Comparison of ENCODE assay signal across 7 cellular contexts in genomic region chr6:12363277-12363650, GRCh38.
DNase-seq lines count a peak whose midpoint lies in the region; ATAC-seq and TF ChIP-seq lines count a peak whose summit lies in the region.
"Not testable (repeated sequence)": the region's sequence is repeated elsewhere in the genome, so short reads cannot be mapped to it uniquely, and the experiment has no call there.

No MANE protein-coding gene starts in this region.

- not testable (repeated sequence) for H3K4me3 ChIP-seq in OCI-LY3 (ENCODE audit: low read length); colonic mucosa; mesenchymal stem cell (ENCODE audit: insufficient read depth in 1 of 2, low read depth in 1 of 2, low read length in 2 of 2); spleen

- not testable (repeated sequence) for H4K20me1 ChIP-seq in OCI-LY3 (ENCODE audit: insufficient read depth, low read length)

- not testable (repeated sequence) for H2BK15ac ChIP-seq in mesenchymal stem cell (ENCODE audit: low read depth, poor library complexity, severe bottlenecking)

- H3K18ac ChIP-seq in mesenchymal stem cell (ENCODE audit: low read depth in 1 of 2, low read length in 2 of 2) = not testable (repeated sequence)

- H3K79me2 ChIP-seq in OCI-LY3 (ENCODE audit: low read length) = not testable (repeated sequence)

- not testable (repeated sequence) for H3K9me3 Mint-ChIP-seq in CD14-positive monocyte

- not testable (repeated sequence) for H2BK120ac ChIP-seq in mesenchymal stem cell (ENCODE audit: low read depth, low read length)

- intact Hi-C loops in CD14-positive monocyte (cut with micrococcal nuclease) = loop anchor here in 1 of 2 donors (10.0 kb wide), 1 partner anchor 98 kb away; no protein-coding TSS in a partner anchor
- intact Hi-C loops in colonic mucosa (cut with DNase I); spleen (cut with DNase I; ENCODE audit: low total_unique reads): not testable (repeated sequence)

- H3K4me1 ChIP-seq in OCI-LY3 (ENCODE audit: low read length) = peaks cover 47% of the 10 kb centered on the region
- H3K4me1 ChIP-seq in colonic mucosa; mesenchymal stem cell (ENCODE audit: control insufficient read depth, insufficient read depth, low read depth, low read length): not testable (repeated sequence)
- H3K4me1 ChIP-seq in spleen = peaks cover 8 to 52% (median 29%) of the 10 kb centered on the region in 6 donors

- not testable (repeated sequence) for H4K91ac ChIP-seq in mesenchymal stem cell (ENCODE audit: low read length)

- not testable (repeated sequence) for TF ChIP-seq POLR2A in spleen (IDR thresholded peaks at IDR 0.05)

- H3K4ac ChIP-seq in mesenchymal stem cell (ENCODE audit: low read depth in 1 of 2, low read length in 2 of 2) = not testable (repeated sequence)

- H3K27ac ChIP-seq in 22Rv1 = peak overlapping the region; percentile 89
- H3K27ac ChIP-seq in OCI-LY3 (ENCODE audit: low read length) = peak overlapping the region; percentile 27; the same call in 1 of the 2 replicates
- peak overlapping the region; percentile 83 for H3K27ac ChIP-seq in colonic mucosa
- H3K27ac ChIP-seq in mesenchymal stem cell (ENCODE audit: low read length, poor library complexity, severe bottlenecking) = peak overlapping the region; percentile 97
- H3K27ac ChIP-seq in spleen = peak overlapping the region in 7 of 8 donors; percentile 8 to 72 (median 58)

- not testable (repeated sequence) for TF ChIP-seq CTCF in 22Rv1 (IDR thresholded peaks at IDR 0.05); CD14-positive monocyte (IDR thresholded peaks at IDR 0.05); OCI-LY3 (IDR thresholded peaks at IDR 0.05; ENCODE audit: low read depth, low read length); colonic mucosa (IDR thresholded peaks at IDR 0.05); spleen (IDR thresholded peaks at IDR 0.05 in 8 of 11, conservative IDR thresholded peaks at IDR 0.05 in 3 of 11)

- H2BK5ac ChIP-seq in mesenchymal stem cell (ENCODE audit: low read depth, low read length, poor library complexity, severe bottlenecking) = not testable (repeated sequence)

- peak overlapping the region; percentile 45 for H3K4me2 ChIP-seq in OCI-LY3 (ENCODE audit: low read length)
- not testable (repeated sequence) for H3K4me2 ChIP-seq in mesenchymal stem cell (ENCODE audit: low read length, poor library complexity, severe bottlenecking)

- not testable (repeated sequence) for H2AFZ ChIP-seq in OCI-LY3 (ENCODE audit: low read depth, low read length); mesenchymal stem cell (ENCODE audit: low read depth, low read length)

- H4K8ac ChIP-seq in mesenchymal stem cell (ENCODE audit: low read length) = not testable (repeated sequence)

- H3K4me1 Mint-ChIP-seq in CD14-positive monocyte = peaks cover 11% of the 10 kb centered on the region

- H3K79me1 ChIP-seq in mesenchymal stem cell (replicated peaks; ENCODE audit: low read length, poor library complexity, severe bottlenecking) = not testable (repeated sequence)

- H2BK12ac ChIP-seq in mesenchymal stem cell (ENCODE audit: low read length in 2 of 2) = not testable (repeated sequence)

- 97% methylated on average over 4 of the region's 6 CpGs for WGBS in mesenchymal stem cell
- 76 to 87% (median 86%) methylated on average over 6 of the region's 6 CpGs for WGBS in spleen, 5 donors

- H3K36me3 ChIP-seq in OCI-LY3 (replicated peaks; ENCODE audit: low read depth, low read length); colonic mucosa; mesenchymal stem cell (ENCODE audit: control insufficient read depth in 1 of 2, insufficient read depth in 2 of 2, low read depth in 1 of 2, low read length in 2 of 2); spleen: not testable (repeated sequence)

- peak overlapping the region; percentile 42 to 95 (median 87) for H3K27ac Mint-ChIP-seq in CD14-positive monocyte

- H3K9ac ChIP-seq in OCI-LY3 (ENCODE audit: low read length); colonic mucosa (ENCODE audit: low read depth in 2 of 2, low read length in 2 of 2); mesenchymal stem cell (ENCODE audit: low read length): not testable (repeated sequence)

- H3K27me3 Mint-ChIP-seq in CD14-positive monocyte (ENCODE audit: low read depth in 3 of 3) = peaks cover 5 to 21% (median 19%) of the 10 kb centered on the region in 3 donors

- not testable (repeated sequence) for H3K14ac ChIP-seq in mesenchymal stem cell (ENCODE audit: low read length in 2 of 2)

- peak overlapping the region; percentile 21 for H2AK5ac ChIP-seq in mesenchymal stem cell (ENCODE audit: low read length, severe bottlenecking)

- H3K27me3 ChIP-seq in OCI-LY3 (ENCODE audit: low read depth, low read length); colonic mucosa; mesenchymal stem cell (ENCODE audit: control insufficient read depth in 1 of 2, insufficient read depth in 1 of 2, low read length in 2 of 2); spleen (replicated peaks in 1 of 7): not testable (repeated sequence)

- H3K36me3 Mint-ChIP-seq in CD14-positive monocyte = not testable (repeated sequence)

- H3K23ac ChIP-seq in mesenchymal stem cell (ENCODE audit: low read length in 2 of 2) = not testable (repeated sequence)

- not testable (repeated sequence) for DNase-seq in CD14-positive monocyte (ENCODE audit: low spot score); colonic mucosa; mesenchymal stem cell; spleen

- H3K9me3 ChIP-seq in OCI-LY3 (ENCODE audit: insufficient read depth, low read length); colonic mucosa; mesenchymal stem cell (ENCODE audit: control insufficient read depth, low read length); spleen: not testable (repeated sequence)

- peak overlapping the region in 1 of 2 donors; percentile 66 for H3K4me3 Mint-ChIP-seq in CD14-positive monocyte

- peak; percentile 1 for ATAC-seq in GM19395 (IDR thresholded peaks at IDR 0.05; ENCODE audit: unreplicated experiment)

Comparison
In these comparisons a context has a peak if more than half of its experiments do, and no peak if none do; other contexts are left out.
1. H3K27ac ChIP-seq: peak in every context shown above with its lines; median percentile 97 in mesenchymal stem cell; 89 in 22Rv1; 83 in colonic mucosa; 58 in spleen; 27 in OCI-LY3.